1 cellular context compared by ENCODE assay signal in genomic region chr15:69668049-69668705, GRCh38.
TF ChIP-seq lines count a peak whose summit lies in the region.

No MANE protein-coding gene starts in this region.

TF ChIP-seq in SK-N-SH, 30 proteins besides CTCF, POLR2A, EP300 and RAD21 (continued from another document):
- no peak for TF ChIP-seq NRF1 (IDR thresholded peaks at IDR 0.05; ENCODE audit: low read depth, low read length)
- no peak for TF ChIP-seq GABPA (IDR thresholded peaks at IDR 0.05; ENCODE audit: low read depth)
TF ChIP-seq in SK-N-SH: peak in this region for 0.
